9 cellular contexts compared by ENCODE assay signal in the genomic region with DNA sequence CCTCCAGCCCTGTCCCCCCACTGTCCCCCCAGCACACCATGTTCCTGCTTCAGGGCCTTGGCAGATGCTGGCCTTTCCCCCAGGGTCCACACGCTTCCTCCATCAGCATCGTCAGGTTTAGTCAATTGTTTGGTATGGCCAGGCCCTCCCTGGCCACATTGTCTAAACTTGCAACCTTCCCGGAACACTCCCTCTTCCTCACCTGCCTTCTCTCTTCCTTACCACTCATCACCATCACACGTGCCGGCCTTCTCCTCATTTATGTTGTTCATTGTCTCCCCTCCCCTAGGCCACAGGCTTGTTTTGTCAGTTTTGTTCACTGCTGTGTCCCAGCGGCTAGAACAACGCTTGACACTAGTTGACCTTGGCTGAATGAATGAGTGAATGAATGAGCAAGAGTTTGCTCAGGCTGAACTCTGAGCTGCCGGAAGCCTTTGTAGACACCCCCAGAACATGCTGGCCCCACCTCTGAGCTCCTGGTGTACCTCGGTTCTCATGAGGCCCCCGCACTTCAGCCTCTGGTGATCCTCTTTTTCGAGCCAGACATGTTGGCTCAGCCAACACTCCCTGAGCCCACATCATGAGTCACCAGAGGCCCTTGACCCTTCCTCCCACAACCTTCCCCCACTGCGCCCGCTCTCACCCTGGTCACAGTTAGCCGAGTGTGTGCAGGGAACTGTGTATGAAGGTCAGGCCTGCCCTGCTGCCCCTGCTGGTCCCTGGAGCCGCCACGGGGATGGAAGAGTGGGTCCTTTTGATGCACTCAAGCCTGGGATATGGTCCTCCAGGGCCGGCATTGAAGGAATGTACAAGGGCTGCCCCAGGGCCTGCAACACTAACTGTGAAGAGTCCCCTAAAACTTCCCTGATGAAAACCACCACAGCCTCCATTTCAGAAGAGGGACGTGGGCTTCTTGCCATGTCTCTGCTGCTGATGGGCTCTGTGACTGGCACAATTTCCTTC. TPM values are rescaled to one million over a fixed set of nuclear protein-coding genes. Genes with fewer than 3 reads are reported as not detected.
DNase-seq lines count a peak whose midpoint lies in the region; ATAC-seq and TF ChIP-seq lines count a peak whose summit lies in the region.
"Had no signal": no experiment of that assay in that cellular context is flagged by ENCODE, and none has a peak within 500 bp of the region (broad histone marks: within the 10 kb centered on the region; RNA-seq: fewer than 3 reads in every experiment).

No MANE protein-coding gene starts in this region.

- peaks cover 10% of the 10 kb centered on the region for H3K4me1 Mint-ChIP-seq in activated CD4-positive, alpha-beta T cell treated with anti-CD3 and anti-CD28 coated beads, Interleukin-2, amount 10 ng/mL, durations not matched to agents 24 days and 14 days

- peak overlapping the region; percentile 32 to 49 for H3K27ac ChIP-seq in ascending aorta
- H3K27ac ChIP-seq in stomach = peak overlapping the region in 4 of 5 donors; percentile 66 to 80 (median 74)

- DNase-seq in HuH-7 (ENCODE audit: low spot score) = peak; percentile 76
- DNase-seq in ascending aorta (ENCODE audit: low spot score in 2 of 2) = peak; percentile 37 to 84
- peak; percentile 92 for DNase-seq in islet precursor cell
- DNase-seq in stomach = peak; percentile 69
- no peak for DNase-seq in activated CD4-positive, CD25-positive, alpha-beta regulatory T cell (lab: John Stamatoyannopoulos, UW)
- DNase-seq in NCI-H1092 treated with DMSO at 0.1 percent for 48 hours (lab: John Stamatoyannopoulos, UW) = no peak
- no peak for DNase-seq in activated CD4-positive, alpha-beta T cell treated with anti-CD3 and anti-CD28 coated beads, Interleukin-2, amount 10 ng/mL, durations not matched to agents 24 days and 14 days
- DNase-seq: NCI-H345 had no signal

- no peaks in the 10 kb centered on the region for H3K36me3 Mint-ChIP-seq in activated CD4-positive, alpha-beta T cell treated with anti-CD3 and anti-CD28 coated beads, Interleukin-2, amount 10 ng/mL, durations not matched to agents 24 days and 14 days (ENCODE audit: low read depth)

- no peak overlapping the region for H3K27ac Mint-ChIP-seq in activated CD4-positive, alpha-beta T cell treated with anti-CD3 and anti-CD28 coated beads, Interleukin-2, amount 10 ng/mL, durations not matched to agents 24 days and 14 days

- no peak for TF ChIP-seq CTCF in ascending aorta (IDR thresholded peaks at IDR 0.05)
- no peak for TF ChIP-seq CTCF in stomach (IDR thresholded peaks at IDR 0.05)

- H3K4me3 ChIP-seq in ascending aorta (no peak overlapping the region), stomach (no peak overlapping the region)

- H3K27me3 ChIP-seq in ascending aorta = no peaks in the 10 kb centered on the region
- no peaks in the 10 kb centered on the region for H3K27me3 ChIP-seq in stomach

- H3K36me3 ChIP-seq in ascending aorta (no peaks in the 10 kb centered on the region), stomach (no peaks in the 10 kb centered on the region)

- no peaks in the 10 kb centered on the region for H3K9me3 Mint-ChIP-seq in activated CD4-positive, alpha-beta T cell treated with anti-CD3 and anti-CD28 coated beads, Interleukin-2, amount 10 ng/mL, durations not matched to agents 24 days and 14 days

- H3K4me1 ChIP-seq in ascending aorta (peaks cover 13 to 26% of the 10 kb centered on the region in 2 donors), stomach (peaks cover 42 to 78% (median 59%) of the 10 kb centered on the region in 4 donors)

- intact Hi-C loops in ascending aorta (cut with DNase I) (no loop called here), stomach (cut with DNase I; ENCODE audit: low total_unique reads) (no loop called here)
- intact Hi-C loops in activated CD4-positive, alpha-beta T cell treated with anti-CD3 and anti-CD28 coated beads, Interleukin-2, amount 10 ng/mL, durations not matched to agents 24 days and 14 days (cut with micrococcal nuclease) = no loop called here

- TF ChIP-seq EP300 in stomach (IDR thresholded peaks at IDR 0.05) = no peak

- WGBS in stomach, 5 donors = 52 to 65% (median 63%) methylated on average over 17 to 18 of the region's 18 CpGs

- no peak for TF ChIP-seq POLR2A in stomach (IDR thresholded peaks at IDR 0.05)

- no peak overlapping the region for H3K4me3 Mint-ChIP-seq in activated CD4-positive, alpha-beta T cell treated with anti-CD3 and anti-CD28 coated beads, Interleukin-2, amount 10 ng/mL, durations not matched to agents 24 days and 14 days

- ATAC-seq in HG03571 (IDR thresholded peaks at IDR 0.05; ENCODE audit: unreplicated experiment) = no peak

- H3K27me3 Mint-ChIP-seq in activated CD4-positive, alpha-beta T cell treated with anti-CD3 and anti-CD28 coated beads, Interleukin-2, amount 10 ng/mL, durations not matched to agents 24 days and 14 days = no peaks in the 10 kb centered on the region

- H3K9me3 ChIP-seq in ascending aorta (no peaks in the 10 kb centered on the region), stomach (no peaks in the 10 kb centered on the region)

RNA-seq across cellular contexts. Expression of gene HS1BP3, which starts 57.5 kb away (rescaled TPM):
- total RNA-seq in ascending aorta (40.0 TPM), stomach (100 to 1,000 TPM in 1 of 5 donors, 10 to 100 TPM in 4; 13.8 to 105 (median 22.5) TPM)
- 10 to 100 TPM; 20.6 to 25.2 (median 24.1) TPM for polyA plus RNA-seq in stomach
- 7.1 and 8.9 TPM in 2 replicates for total RNA-seq in activated CD4-positive, alpha-beta T cell treated with anti-CD3 and anti-CD28 coated beads, Interleukin-2, amount 10 ng/mL, durations not matched to agents 24 days and 14 days

Comparison
In these comparisons a context has a peak if more than half of its experiments do, and no peak if none do; other contexts are left out.
1. DNase-seq: peak in HuH-7 (single experiment), ascending aorta (2 of 2), islet precursor cell (single experiment) and stomach (single experiment); none in activated CD4-positive, CD25-positive, alpha-beta regulatory T cell (0 of 4), NCI-H1092 treated with DMSO at 0.1 percent for 48 hours (single experiment) and activated CD4-positive, alpha-beta T cell treated with anti-CD3 and anti-CD28 coated beads, Interleukin-2, amount 10 ng/mL, durations not matched to agents 24 days and 14 days (single experiment).